31 cellular contexts compared by ENCODE assay signal in the genomic region with DNA sequence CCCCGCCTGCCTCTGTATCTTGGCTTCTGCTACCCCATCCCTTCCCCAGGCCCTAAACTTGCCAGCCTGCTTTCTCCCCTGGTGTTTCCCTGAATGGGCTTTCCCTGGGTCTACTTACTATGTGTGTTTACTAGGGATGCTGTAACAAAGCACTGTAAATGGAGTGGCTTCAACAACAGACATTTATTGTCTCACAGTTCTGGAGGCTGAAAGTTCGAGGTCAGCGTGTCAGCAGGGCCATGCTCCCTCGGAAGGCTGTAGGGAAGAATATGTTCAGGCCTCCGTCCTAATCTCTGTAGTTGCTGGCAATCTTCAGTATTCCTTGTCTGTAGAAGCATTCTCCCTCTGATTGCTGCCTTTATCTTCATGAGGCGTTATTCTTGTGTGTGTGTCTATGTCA.
"Had no signal": no experiment of that assay in that cellular context is flagged by ENCODE, and none has a peak within 500 bp of the region (broad histone marks: within the 10 kb centered on the region; RNA-seq: fewer than 3 reads in every experiment).

No MANE protein-coding gene starts in this region.

- H3K36me3 Mint-ChIP-seq: activated CD4-positive, alpha-beta memory T cell treated with anti-CD3 and anti-CD28 coated beads for 36 hours; activated CD8-positive, alpha-beta memory T cell treated with anti-CD3 and anti-CD28 coated beads, Interleukin-2, amount 10 ng/mL, durations not matched to agents 7 days and 5 days; activated naive CD4-positive, alpha-beta T cell treated with anti-CD3 and anti-CD28 coated beads, Interleukin-2, amount 10 ng/mL, durations not matched to agents 7 days and 5 days; activated naive CD4-positive, alpha-beta T cell treated with anti-CD3 and anti-CD28 coated beads, Interleukin-2, amount 50 U/mL, for 72 hours; activated naive CD8-positive, alpha-beta T cell treated with anti-CD3 and anti-CD28 coated beads, Interleukin-2, amount 10 ng/mL, durations not matched to agents 7 days and 5 days; brain had no signal

- H3K4me1 Mint-ChIP-seq: activated CD4-positive, alpha-beta T cell treated with anti-CD3 and anti-CD28 coated beads for 36 hours; activated CD4-positive, alpha-beta T cell treated with anti-CD3 and anti-CD28 coated beads, Interleukin-2, amount 10 ng/mL, durations not matched to agents 24 days and 14 days; activated CD8-positive, alpha-beta memory T cell treated with anti-CD3 and anti-CD28 coated beads, Interleukin-2, amount 10 ng/mL, durations not matched to agents 7 days and 5 days; activated naive CD4-positive, alpha-beta T cell treated with anti-CD3 and anti-CD28 coated beads, Interleukin-2, amount 10 ng/mL, durations not matched to agents 7 days and 5 days; activated naive CD8-positive, alpha-beta T cell treated with anti-CD3 and anti-CD28 coated beads, Interleukin-2, amount 10 ng/mL, durations not matched to agents 7 days and 5 days; central memory CD8-positive, alpha-beta T cell had no signal

- H3K27ac ChIP-seq: ascending aorta, cardiac muscle cell, dorsolateral prefrontal cortex had no signal

- H3K4me3 Mint-ChIP-seq: activated CD4-positive, alpha-beta memory T cell treated with anti-CD3 and anti-CD28 coated beads for 36 hours; activated CD4-positive, alpha-beta T cell treated with anti-CD3 and anti-CD28 coated beads for 36 hours; activated CD4-positive, alpha-beta T cell treated with anti-CD3 and anti-CD28 coated beads, Interleukin-2, amount 10 ng/mL, durations not matched to agents 24 days and 14 days; activated CD8-positive, alpha-beta memory T cell treated with anti-CD3 and anti-CD28 coated beads, Interleukin-2, amount 10 ng/mL, durations not matched to agents 7 days and 5 days; activated CD8-positive, alpha-beta T cell treated with anti-CD3 and anti-CD28 coated beads, Interleukin-2, amount 10 ng/mL, durations not matched to agents 7 days and 5 days; activated naive CD4-positive, alpha-beta T cell treated with anti-CD3 and anti-CD28 coated beads, Interleukin-2, amount 10 ng/mL, durations not matched to agents 7 days and 5 days; activated naive CD8-positive, alpha-beta T cell treated with anti-CD3 and anti-CD28 coated beads, Interleukin-2, amount 10 ng/mL, durations not matched to agents 7 days and 5 days; activated T-helper 1 cell treated with anti-CD3 and anti-CD28 coated beads, Interleukin-12 subunit alpha, Interleukin-12 subunit beta, Interleukin-2, Interleukin-4 antibody, amounts not matched to agents 30 ng/mL and 10 ng/mL and 1 ng/mL, durations not matched to agents 14 hours and 24 hours and 36 hours; brain; central memory CD8-positive, alpha-beta T cell; dendritic cell treated with granulocyte-macrophage colony-stimulating factor and Interleukin-4, amounts not matched to agents 40 ng/mL and 50 ng/mL, for 4 days; endodermal cell had no signal

- H3K27me3 Mint-ChIP-seq: brain; dendritic cell treated with granulocyte-macrophage colony-stimulating factor and Interleukin-4, amounts not matched to agents 40 ng/mL and 50 ng/mL, for 4 days had no signal

- H3K9me3 Mint-ChIP-seq: activated CD4-positive, alpha-beta memory T cell treated with anti-CD3 and anti-CD28 coated beads for 36 hours; activated CD4-positive, alpha-beta T cell treated with anti-CD3 and anti-CD28 coated beads, Interleukin-2, amount 10 ng/mL, durations not matched to agents 24 days and 14 days; activated naive CD4-positive, alpha-beta T cell treated with anti-CD3 and anti-CD28 coated beads, Interleukin-2, amount 10 ng/mL, durations not matched to agents 7 days and 5 days; activated naive CD4-positive, alpha-beta T cell treated with anti-CD3 and anti-CD28 coated beads, Interleukin-2, amount 50 U/mL, for 72 hours; activated naive CD8-positive, alpha-beta T cell treated with anti-CD3 and anti-CD28 coated beads, Interleukin-2, amount 10 ng/mL, durations not matched to agents 7 days and 5 days; activated T-helper 1 cell treated with anti-CD3 and anti-CD28 coated beads, Interleukin-12 subunit alpha, Interleukin-12 subunit beta, Interleukin-2, Interleukin-4 antibody, amounts not matched to agents 30 ng/mL and 10 ng/mL and 1 ng/mL, durations not matched to agents 14 hours and 24 hours and 36 hours; activated T-helper 2 cell treated with anti-CD3 and anti-CD28 coated beads, Interferon-gamma antibody, Interleukin-2, Interleukin-4, amounts not matched to agents 10 μg/mL and 5 μg/mL and 100 μg/mL, durations not matched to agents 14 hours and 24 hours and 36 hours; central memory CD8-positive, alpha-beta T cell; dendritic cell treated with granulocyte-macrophage colony-stimulating factor and Interleukin-4, amounts not matched to agents 40 ng/mL and 50 ng/mL, for 4 days; endodermal cell had no signal

- H3K27ac Mint-ChIP-seq: activated CD4-positive, alpha-beta memory T cell treated with anti-CD3 and anti-CD28 coated beads for 36 hours; activated CD4-positive, alpha-beta T cell treated with anti-CD3 and anti-CD28 coated beads for 36 hours; activated CD4-positive, alpha-beta T cell treated with anti-CD3 and anti-CD28 coated beads, Interleukin-2, amount 10 ng/mL, durations not matched to agents 24 days and 14 days; activated CD8-positive, alpha-beta memory T cell treated with anti-CD3 and anti-CD28 coated beads, Interleukin-2, amount 10 ng/mL, durations not matched to agents 7 days and 5 days; activated CD8-positive, alpha-beta T cell treated with anti-CD3 and anti-CD28 coated beads, Interleukin-2, amount 10 ng/mL, durations not matched to agents 7 days and 5 days; activated naive CD4-positive, alpha-beta T cell treated with anti-CD3 and anti-CD28 coated beads, Interleukin-2, amount 10 ng/mL, durations not matched to agents 7 days and 5 days; activated naive CD4-positive, alpha-beta T cell treated with anti-CD3 and anti-CD28 coated beads, Interleukin-2, amount 50 U/mL, for 72 hours; activated naive CD8-positive, alpha-beta T cell treated with anti-CD3 and anti-CD28 coated beads, Interleukin-2, amount 10 ng/mL, durations not matched to agents 7 days and 5 days; activated T-helper 1 cell treated with anti-CD3 and anti-CD28 coated beads, Interleukin-12 subunit alpha, Interleukin-12 subunit beta, Interleukin-2, Interleukin-4 antibody, amounts not matched to agents 30 ng/mL and 10 ng/mL and 1 ng/mL, durations not matched to agents 14 hours and 24 hours and 36 hours; activated T-helper 2 cell treated with anti-CD3 and anti-CD28 coated beads, Interferon-gamma antibody, Interleukin-2, Interleukin-4, amounts not matched to agents 10 μg/mL and 5 μg/mL and 100 μg/mL, durations not matched to agents 14 hours and 24 hours and 36 hours; brain; dendritic cell treated with granulocyte-macrophage colony-stimulating factor and Interleukin-4, amounts not matched to agents 40 ng/mL and 50 ng/mL, for 4 days; endodermal cell had no signal

- H3K36me3 ChIP-seq: ascending aorta, breast epithelium, cardiac muscle cell had no signal

- DNase-seq: activated CD4-positive, alpha-beta memory T cell treated with anti-CD3 and anti-CD28 coated beads for 36 hours; activated CD4-positive, alpha-beta T cell treated with anti-CD3 and anti-CD28 coated beads for 36 hours; activated CD4-positive, alpha-beta T cell treated with anti-CD3 and anti-CD28 coated beads, Interleukin-2, amount 10 ng/mL, durations not matched to agents 24 days and 14 days; activated CD4-positive, CD25-positive, alpha-beta regulatory T cell; activated CD4-positive, CD25-positive, alpha-beta regulatory T cell treated with anti-CD3 and anti-CD28 coated beads, Interleukin-2, amount 50 U/mL, for 72 hours; activated CD8-positive, alpha-beta memory T cell treated with anti-CD3 and anti-CD28 coated beads, Interleukin-2, amount 10 ng/mL, durations not matched to agents 7 days and 5 days; activated CD8-positive, alpha-beta memory T cell treated with anti-CD3 and anti-CD28 coated beads, Interleukin-2, amount 50 U/mL, for 4 hours; activated CD8-positive, alpha-beta T cell treated with anti-CD3 and anti-CD28 coated beads, Interleukin-2, amount 10 ng/mL, durations not matched to agents 7 days and 5 days; activated effector memory CD4-positive, alpha-beta T cell treated with anti-CD3 and anti-CD28 coated beads, Interleukin-2, amount 50 U/mL, for 16 hours; activated naive CD4-positive, alpha-beta T cell; activated naive CD4-positive, alpha-beta T cell treated with anti-CD3 and anti-CD28 coated beads, Interleukin-2, amount 10 ng/mL, durations not matched to agents 7 days and 5 days; activated naive CD8-positive, alpha-beta T cell treated with anti-CD3 and anti-CD28 coated beads, Interleukin-2, amount 10 ng/mL, durations not matched to agents 7 days and 5 days; activated T-cell treated with anti-CD3 and anti-CD28 coated beads, Interleukin-2, amount 50 U/mL, for 1 hour; activated T-cell treated with anti-CD3 and anti-CD28 coated beads, Interleukin-2, amount 50 U/mL, for 48 hours; dorsolateral prefrontal cortex; effector memory CD4-positive, alpha-beta T cell; endodermal cell; foreskin fibroblast; T-helper 2 cell had no signal

- H3K4me3 ChIP-seq: ascending aorta, breast epithelium, cardiac muscle cell, coronary artery, dorsolateral prefrontal cortex had no signal

- FAIRE-seq: frontal cortex had no signal

- H3K9me3 ChIP-seq: ascending aorta, breast epithelium had no signal

- ATAC-seq: activated CD4-positive, alpha-beta T cell treated with anti-CD3 and anti-CD28 coated beads for 36 hours; activated CD8-positive, alpha-beta memory T cell treated with anti-CD3 and anti-CD28 coated beads, Interleukin-2, amount 10 ng/mL, durations not matched to agents 7 days and 5 days; activated CD8-positive, alpha-beta T cell treated with anti-CD3 and anti-CD28 coated beads, Interleukin-2, amount 10 ng/mL, durations not matched to agents 7 days and 5 days; activated naive CD4-positive, alpha-beta T cell treated with anti-CD3 and anti-CD28 coated beads, Interleukin-2, amount 50 U/mL, for 72 hours; esophagus mucosa had no signal

- H3K27me3 ChIP-seq: ascending aorta, cardiac muscle cell, dorsolateral prefrontal cortex had no signal

- H3K4me1 ChIP-seq: ascending aorta, breast epithelium had no signal
